38 cellular contexts compared by ENCODE assay signal in the genomic region with DNA sequence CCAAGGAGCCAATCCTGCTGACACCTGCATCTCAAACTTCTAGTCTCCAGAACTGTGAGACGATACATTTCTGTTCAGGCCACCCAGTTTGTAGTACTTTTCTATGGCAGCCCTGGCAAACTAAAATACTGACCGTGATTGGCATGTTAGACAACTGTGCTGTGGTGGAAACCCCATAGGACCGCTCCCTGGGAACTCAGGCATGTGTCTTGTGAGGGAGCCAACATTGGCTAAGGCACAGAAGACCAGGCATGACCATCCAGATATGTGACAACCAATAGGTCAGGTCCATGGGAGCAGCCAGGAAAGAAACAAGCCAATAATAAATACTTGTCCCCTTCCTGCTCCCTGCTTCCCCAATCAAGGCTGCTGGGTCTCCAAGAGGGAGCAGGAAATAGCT.
"Had no signal": no experiment of that assay in that cellular context is flagged by ENCODE, and none has a peak within 500 bp of the region (broad histone marks: within the 10 kb centered on the region; RNA-seq: fewer than 3 reads in every experiment).

No MANE protein-coding gene starts in this region.

- DNase-seq: activated CD4-positive, alpha-beta memory T cell treated with anti-CD3 and anti-CD28 coated beads for 36 hours; activated CD4-positive, alpha-beta T cell treated with anti-CD3 and anti-CD28 coated beads for 1 hour; activated CD4-positive, alpha-beta T cell treated with anti-CD3 and anti-CD28 coated beads for 36 hours; activated CD4-positive, alpha-beta T cell treated with anti-CD3 and anti-CD28 coated beads, Interleukin-2, amount 10 ng/mL, durations not matched to agents 24 days and 14 days; activated CD4-positive, alpha-beta T cell treated with anti-CD3 and anti-CD28 coated beads, Interleukin-2, amount 50 U/mL, for 1 hour; activated CD4-positive, alpha-beta T cell treated with anti-CD3 and anti-CD28 coated beads, Interleukin-2, amount 50 U/mL, for 4 hours; activated CD4-positive, CD25-positive, alpha-beta regulatory T cell; activated CD8-positive, alpha-beta memory T cell treated with anti-CD3 and anti-CD28 coated beads, Interleukin-2, amount 50 U/mL, for 4 hours; activated CD8-positive, alpha-beta T cell treated with anti-CD3 and anti-CD28 coated beads for 36 hours; activated effector memory CD4-positive, alpha-beta T cell treated with anti-CD3 and anti-CD28 coated beads, Interleukin-2, amount 50 U/mL, for 16 hours; activated gamma-delta T cell treated with Interleukin-2 at 50 U/mL for 16 hours; activated naive CD4-positive, alpha-beta T cell; activated naive CD4-positive, alpha-beta T cell treated with anti-CD3 and anti-CD28 coated beads for 36 hours; activated naive CD4-positive, alpha-beta T cell treated with anti-CD3 and anti-CD28 coated beads, Interleukin-2, amount 50 U/mL, for 16 hours; activated naive CD8-positive, alpha-beta T cell treated with anti-CD3 and anti-CD28 coated beads for 36 hours; activated T-cell treated with anti-CD3 and anti-CD28 coated beads for 4 hours; activated T-cell treated with anti-CD3 and anti-CD28 coated beads, Interleukin-2, amount 50 U/mL, for 1 hour; activated T-cell treated with anti-CD3 and anti-CD28 coated beads, Interleukin-2, amount 50 U/mL, for 4 hours; activated T-cell treated with anti-CD3 and anti-CD28 coated beads, Interleukin-2, amount 50 U/mL, for 72 hours; adrenal gland; amniotic stem cell; aorta; cerebellar nuclear complex; SW 1271; T-helper 1 cell; T-helper 2 cell; T-helper 9 cell; WERI-Rb-1 had no signal

- H3K36me3 Mint-ChIP-seq: activated CD4-positive, alpha-beta memory T cell treated with anti-CD3 and anti-CD28 coated beads for 36 hours; activated naive CD8-positive, alpha-beta T cell treated with anti-CD3 and anti-CD28 coated beads for 36 hours; brain had no signal

- H3K27ac Mint-ChIP-seq: activated CD4-positive, alpha-beta memory T cell treated with anti-CD3 and anti-CD28 coated beads for 36 hours; activated CD4-positive, alpha-beta T cell treated with anti-CD3 and anti-CD28 coated beads for 36 hours; activated CD4-positive, alpha-beta T cell treated with anti-CD3 and anti-CD28 coated beads, Interleukin-2, amount 10 ng/mL, durations not matched to agents 24 days and 14 days; activated CD8-positive, alpha-beta T cell treated with anti-CD3 and anti-CD28 coated beads for 36 hours; activated naive CD4-positive, alpha-beta T cell treated with anti-CD3 and anti-CD28 coated beads for 36 hours; activated naive CD4-positive, alpha-beta T cell treated with anti-CD3 and anti-CD28 coated beads, Interleukin-2, amount 50 U/mL, for 72 hours; activated naive CD8-positive, alpha-beta T cell treated with anti-CD3 and anti-CD28 coated beads for 36 hours; activated T-cell treated with anti-CD3 and anti-CD28 coated beads, Interleukin-2, amount 50 U/mL, for 72 hours; activated T-helper 1 cell treated with anti-CD3 and anti-CD28 coated beads, Interleukin-12 subunit alpha, Interleukin-12 subunit beta, Interleukin-2, Interleukin-4 antibody, amounts not matched to agents 30 ng/mL and 10 ng/mL and 1 ng/mL, durations not matched to agents 14 hours and 24 hours and 36 hours; activated T-helper 17 cell treated with anti-CD3 and anti-CD28 coated beads, Interleukin-2, amount 50 U/mL, for 72 hours; brain; T-helper 1 cell treated with Interleukin-12 subunit alpha and Interleukin-12 subunit beta and Interleukin-4 antibody, amounts not matched to agents 30 μg/mL and 1 μg/mL, for 36 hours; T-helper 2 cell treated with Interferon-gamma antibody and Interleukin-4, amounts not matched to agents 5 μg/mL and 100 μg/mL, for 36 hours; WTC11 had no signal

- H3K4me1 Mint-ChIP-seq: activated CD4-positive, alpha-beta T cell treated with anti-CD3 and anti-CD28 coated beads for 36 hours; activated CD4-positive, alpha-beta T cell treated with anti-CD3 and anti-CD28 coated beads, Interleukin-2, amount 10 ng/mL, durations not matched to agents 24 days and 14 days; activated naive CD8-positive, alpha-beta T cell treated with anti-CD3 and anti-CD28 coated beads for 36 hours; activated T-helper 17 cell treated with anti-CD3 and anti-CD28 coated beads, Interleukin-2, amount 50 U/mL, for 72 hours; brain; central memory CD8-positive, alpha-beta T cell; WTC11 had no signal

- H3K9me3 ChIP-seq: adrenal gland had no signal

- H3K36me3 ChIP-seq: adrenal gland, cardiac muscle cell, WERI-Rb-1 had no signal

- H3K27me3 Mint-ChIP-seq: activated CD4-positive, alpha-beta memory T cell treated with anti-CD3 and anti-CD28 coated beads for 36 hours; activated CD4-positive, alpha-beta T cell treated with anti-CD3 and anti-CD28 coated beads for 36 hours; activated CD4-positive, alpha-beta T cell treated with anti-CD3 and anti-CD28 coated beads, Interleukin-2, amount 10 ng/mL, durations not matched to agents 24 days and 14 days; activated CD8-positive, alpha-beta T cell treated with anti-CD3 and anti-CD28 coated beads for 36 hours; activated naive CD8-positive, alpha-beta T cell treated with anti-CD3 and anti-CD28 coated beads for 36 hours; activated T-helper 17 cell treated with anti-CD3 and anti-CD28 coated beads, Interleukin-2, amount 50 U/mL, for 72 hours; brain; central memory CD8-positive, alpha-beta T cell had no signal

- H3K27me3 ChIP-seq: adrenal gland, cardiac muscle cell had no signal

- H3K4me3 ChIP-seq: adrenal gland, cardiac muscle cell had no signal

- H3K27ac ChIP-seq: adrenal gland, cardiac muscle cell, WERI-Rb-1 had no signal

- H3K4me3 Mint-ChIP-seq: activated CD4-positive, alpha-beta memory T cell treated with anti-CD3 and anti-CD28 coated beads for 36 hours; activated CD4-positive, alpha-beta T cell treated with anti-CD3 and anti-CD28 coated beads for 36 hours; activated CD4-positive, alpha-beta T cell treated with anti-CD3 and anti-CD28 coated beads, Interleukin-2, amount 10 ng/mL, durations not matched to agents 24 days and 14 days; activated CD8-positive, alpha-beta T cell treated with anti-CD3 and anti-CD28 coated beads for 36 hours; activated naive CD4-positive, alpha-beta T cell treated with anti-CD3 and anti-CD28 coated beads for 36 hours; activated naive CD8-positive, alpha-beta T cell treated with anti-CD3 and anti-CD28 coated beads for 36 hours; activated T-cell treated with anti-CD3 and anti-CD28 coated beads, Interleukin-2, amount 50 U/mL, for 4 hours; activated T-cell treated with anti-CD3 and anti-CD28 coated beads, Interleukin-2, amount 50 U/mL, for 72 hours; activated T-helper 1 cell treated with anti-CD3 and anti-CD28 coated beads, Interleukin-12 subunit alpha, Interleukin-12 subunit beta, Interleukin-2, Interleukin-4 antibody, amounts not matched to agents 30 ng/mL and 10 ng/mL and 1 ng/mL, durations not matched to agents 14 hours and 24 hours and 36 hours; activated T-helper 17 cell treated with anti-CD3 and anti-CD28 coated beads, Interleukin-2, amount 50 U/mL, for 72 hours; brain; central memory CD8-positive, alpha-beta T cell; T-helper 1 cell treated with Interleukin-12 subunit alpha and Interleukin-12 subunit beta and Interleukin-4 antibody, amounts not matched to agents 30 μg/mL and 1 μg/mL, for 36 hours; T-helper 2 cell treated with Interferon-gamma antibody and Interleukin-4, amounts not matched to agents 5 μg/mL and 100 μg/mL, for 36 hours; WTC11 had no signal

- ATAC-seq: activated CD4-positive, alpha-beta T cell treated with anti-CD3 and anti-CD28 coated beads for 36 hours; activated CD4-positive, CD25-positive, alpha-beta regulatory T cell treated with anti-CD3 and anti-CD28 coated beads, Interleukin-2, amount 50 U/mL, for 24 hours; activated CD8-positive, alpha-beta T cell treated with anti-CD3 and anti-CD28 coated beads for 36 hours; activated naive CD4-positive, alpha-beta T cell treated with anti-CD3 and anti-CD28 coated beads, Interleukin-2, amount 50 U/mL, for 72 hours; activated T-cell treated with anti-CD3 and anti-CD28 coated beads, Interleukin-2, amount 50 U/mL, for 4 hours; activated T-cell treated with anti-CD3 and anti-CD28 coated beads, Interleukin-2, amount 50 U/mL, for 72 hours; activated T-helper 17 cell treated with anti-CD3 and anti-CD28 coated beads, Interleukin-2, amount 50 U/mL, for 72 hours; WTC11 had no signal

- H3K9me3 Mint-ChIP-seq: activated CD4-positive, alpha-beta T cell treated with anti-CD3 and anti-CD28 coated beads, Interleukin-2, amount 10 ng/mL, durations not matched to agents 24 days and 14 days had no signal
